Comparison of ENCODE assay signal across 21 cellular contexts in genomic region chr1:34369701-34370455, GRCh38.
"Had no signal": no experiment of that assay in that cellular context is flagged by ENCODE, and none has a peak within 500 bp of the region (broad histone marks: within the 10 kb centered on the region; RNA-seq: fewer than 3 reads in every experiment).

No MANE protein-coding gene starts in this region.

- H3K36me3 ChIP-seq: colonic mucosa, esophagus squamous epithelium, gastrocnemius medialis, heart right ventricle, left lung, lower lobe of right lung had no signal

- H3K27ac ChIP-seq: colonic mucosa, dorsolateral prefrontal cortex, esophagus squamous epithelium, gastrocnemius medialis, heart right ventricle, left lung, lower lobe of right lung had no signal

- H3K9me3 Mint-ChIP-seq: memory B cell had no signal

- H3K9me3 ChIP-seq: colonic mucosa, esophagus squamous epithelium, gastrocnemius medialis, lower lobe of right lung had no signal

- H3K27ac Mint-ChIP-seq: memory B cell had no signal

- ATAC-seq: gastrocnemius medialis, heart right ventricle, left cardiac atrium, left lung, left ventricle myocardium superior, lower lobe of right lung had no signal

- H3K4me1 Mint-ChIP-seq: memory B cell had no signal

- H3K36me3 Mint-ChIP-seq: memory B cell had no signal

- DNase-seq: colonic mucosa; dermis blood vessel endothelial cell; dorsolateral prefrontal cortex; effector CD4-positive, alpha-beta T cell; effector memory CD4-positive, alpha-beta T cell; esophagus squamous epithelium; foreskin fibroblast; foreskin melanocyte; gastrocnemius medialis; glutamatergic neuron; head of caudate nucleus; heart right ventricle; hippocampal formation; left cardiac atrium; left lung; left ventricle myocardium superior; lower lobe of right lung; mammary epithelial cell; mesendoderm; midbrain had no signal

- H3K4me3 ChIP-seq: colonic mucosa, dorsolateral prefrontal cortex, esophagus squamous epithelium, gastrocnemius medialis, heart right ventricle, left lung, lower lobe of right lung had no signal

- H3K4me3 Mint-ChIP-seq: memory B cell had no signal

- H3K27me3 ChIP-seq: gastrocnemius medialis had no signal

- H3K4me1 ChIP-seq: colonic mucosa, esophagus squamous epithelium, gastrocnemius medialis, heart right ventricle, left lung, lower lobe of right lung had no signal
